8 cellular contexts compared by ENCODE assay signal in the genomic region with DNA sequence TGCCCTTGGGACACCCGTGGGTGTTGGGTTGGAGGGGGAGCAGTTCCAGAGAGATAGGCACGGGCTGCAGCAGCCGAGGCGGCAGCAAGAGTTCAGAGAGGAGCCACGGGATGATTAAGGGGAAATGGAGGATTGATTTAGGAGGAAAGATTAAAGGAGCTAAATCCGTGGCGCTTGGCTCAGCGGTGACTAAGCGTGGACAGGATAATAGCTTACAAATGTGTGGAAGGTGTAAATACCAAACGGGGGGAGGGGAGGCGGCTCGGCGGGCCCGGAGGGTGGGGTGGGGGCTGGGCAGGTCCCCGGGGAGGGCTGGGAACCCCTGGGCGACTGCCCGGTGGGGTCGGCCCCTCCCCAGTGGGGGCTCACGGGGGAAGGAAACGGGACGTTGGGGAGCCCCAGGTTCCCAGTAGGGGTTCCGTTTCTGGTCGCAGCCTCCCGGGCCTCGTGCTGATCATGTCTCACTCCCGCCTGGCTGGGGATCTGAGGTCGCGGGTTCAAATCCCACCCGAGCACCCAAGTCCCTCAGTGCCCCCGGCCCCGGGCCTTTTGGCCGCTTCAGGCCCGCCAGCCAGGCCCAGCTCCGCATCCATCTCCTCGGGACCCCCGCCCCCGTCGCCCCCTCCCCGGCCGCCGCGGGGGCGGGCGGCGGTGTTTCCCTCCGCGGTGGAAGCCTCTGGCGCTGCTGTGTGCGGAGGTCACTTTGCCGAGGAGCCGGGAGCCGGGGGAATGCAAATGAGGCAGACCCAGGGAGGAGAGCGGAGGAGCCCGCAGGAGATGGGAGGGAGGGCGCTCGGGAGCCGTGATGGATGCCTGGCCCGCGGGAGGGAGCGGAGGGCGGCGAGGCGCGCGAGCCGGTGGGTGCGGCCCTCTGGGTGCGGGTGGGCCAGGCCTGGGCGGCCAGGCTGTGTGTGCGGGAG. TPM values are rescaled to one million over a fixed set of nuclear protein-coding genes. Genes with fewer than 3 reads are reported as not detected.
DNase-seq lines count a peak whose midpoint lies in the region; ATAC-seq, FAIRE-seq and TF ChIP-seq lines count a peak whose summit lies in the region.

No MANE protein-coding gene starts in this region.

- WGBS in H1 (ENCODE audit: extremely low coverage in 1 of 2, insufficient coverage in 1 of 2, insufficient read length in 1 of 2, insufficient replicate concordance in 2 of 2, low coverage in 1 of 2, low lambda C conversion rate in 2 of 2, missing lambda C conversion rate in 1 of 2), 2 experiments, result 18% methylated on average over 23 of the region's 70 CpGs; no CpG with 5 or more reads in 1 of the 2 experiments

- H3K18ac ChIP-seq in H1 (ENCODE audit: extremely low read depth, low read length), result peak overlapping the region; percentile 24; the same call in 1 of the 2 replicates

- POLR2A ChIA-PET in CD4-positive, alpha-beta T cell (lab: Charles Lee), result interaction anchor here (0.6 to 1.6 kb wide), 2 partner anchors 12 to 19 kb away, joined by 3 to 4 read pairs; no protein-coding TSS in a partner anchor
- POLR2A ChIA-PET in H1 (lab: Charles Lee; ENCODE audit: partially characterized antibody), result interaction anchor here (0.6 to 2.7 kb wide), 12 partner anchors 15 to 54 kb away, joined by 3 to 10 read pairs (median 6); a partner anchor contains a TSS

- no peaks in the 10 kb centered on the region for H3K79me1 ChIP-seq in H1 (ENCODE audit: low read depth, low read length)

- CTCF ChIA-PET in CD4-positive, alpha-beta T cell (lab: Charles Lee), result interaction anchor here (2.4 kb wide), 1 partner anchor 8 kb away, joined by 9 read pairs; no protein-coding TSS in a partner anchor
- CTCF ChIA-PET in H1 (lab: Charles Lee; ENCODE audit: partially characterized antibody), result interaction anchor here (0.6 to 113.1 kb wide), 16 partner anchors 9 to 521 kb away, joined by 3 to 7248 read pairs (median 4); a partner anchor contains a TSS

- H4K20me1 ChIP-seq in H1 (replicated peaks in 1 of 2; ENCODE audit: control insufficient read depth in 1 of 2, insufficient read depth in 2 of 2, low read length in 2 of 2), result no peaks in the 10 kb centered on the region

- H4K8ac ChIP-seq in H1 (ENCODE audit: extremely low read depth, insufficient read depth, low read length), result peak overlapping the region; percentile 85; the same call in 1 of the 2 replicates

- H2BK20ac ChIP-seq in H1 (ENCODE audit: low read length), result peak overlapping the region; percentile 11; the same call in 1 of the 2 replicates

- peak overlapping the region; percentile 16; the same call in 1 of the 2 replicates for H2BK5ac ChIP-seq in H1 (ENCODE audit: low read depth, low read length)

- no peak overlapping the region for H3K4me3 ChIP-seq in MG63
- peak overlapping the region; percentile 38 to 63 (median 52) for H3K4me3 ChIP-seq in H1 (ENCODE audit: extremely low read depth in 1 of 4, insufficient read depth in 2 of 4, low read depth in 3 of 4, low read length in 4 of 4)

- peak overlapping the region; percentile 94 for H4K91ac ChIP-seq in H1 (replicated peaks; ENCODE audit: insufficient read length, low read length)

- H3K56ac ChIP-seq in H1 (replicated peaks; ENCODE audit: insufficient read length, low read depth, low read length), result no peak overlapping the region

- peak overlapping the region; percentile 8 for H4K5ac ChIP-seq in H1 (ENCODE audit: insufficient read length, low read depth, low read length)

- intact Hi-C loops in CD4-positive, alpha-beta T cell (cut with DNase I, micrococcal nuclease), result no loop called here

- H3K27me3 ChIP-seq in CD4-positive, alpha-beta T cell (ENCODE audit: control insufficient read depth, insufficient read depth, low read length), result peaks cover 97% of the 10 kb centered on the region
- H3K27me3 ChIP-seq in MG63, result no peaks in the 10 kb centered on the region; the same call in 1 of the 2 replicates
- H3K27me3 ChIP-seq in H1 (replicated peaks in 1 of 4; ENCODE audit: control insufficient read depth in 3 of 4, extremely low read depth in 1 of 4, insufficient read depth in 3 of 4, low read length in 3 of 4), result peaks cover 0 to 11% (median 2%) of the 10 kb centered on the region in 4 experiments; a peak in 3 of 7 replicates

- peaks cover 2% of the 10 kb centered on the region; the same call in 1 of the 2 replicates for H3K23me2 ChIP-seq in H1 (ENCODE audit: low read depth, low read length)

- peaks cover 89% of the 10 kb centered on the region for H3K27me3 Mint-ChIP-seq in CD4-positive, alpha-beta T cell
- H3K27me3 Mint-ChIP-seq in nephron (ENCODE audit: low read depth), result peaks cover 33% of the 10 kb centered on the region

- H3K4me3 Mint-ChIP-seq in CD4-positive, alpha-beta T cell, result peak overlapping the region; percentile 5
- peak overlapping the region; percentile 63 to 73 (median 66) for H3K4me3 Mint-ChIP-seq in nephron

- no peak overlapping the region for H3K9ac ChIP-seq in H1 (replicated peaks in 1 of 4; ENCODE audit: extremely low read depth in 1 of 4, low read depth in 3 of 4, low read length in 3 of 4)

- peak overlapping the region; percentile 81; the same call in 1 of the 2 replicates for H2BK12ac ChIP-seq in H1 (ENCODE audit: low read depth, low read length)

- H3K4me1 ChIP-seq in H1 (replicated peaks in 1 of 4; ENCODE audit: control insufficient read depth in 3 of 4, insufficient read depth in 4 of 4, low read length in 3 of 4), result peaks cover 0 to 28% (median 19%) of the 10 kb centered on the region in 4 experiments; a peak in 6 of 7 replicates

- TF ChIP-seq POLR2A in H1 (IDR thresholded peaks at IDR 0.05; ENCODE audit: control extremely low read depth in 1 of 2, low read depth in 2 of 2, low read length in 2 of 2), result no peak

- no peaks in the 10 kb centered on the region for H3K36me3 ChIP-seq in MG63
- H3K36me3 ChIP-seq in H1 (ENCODE audit: control insufficient read depth in 2 of 4, insufficient read depth in 4 of 4, low read length in 3 of 4), result no peaks in the 10 kb centered on the region

- H2BK15ac ChIP-seq in H1 (ENCODE audit: low read length), result peak overlapping the region; percentile 99; the same call in 1 of the 2 replicates

- TF ChIP-seq CTCF in CD4-positive, alpha-beta T cell (IDR thresholded peaks at IDR 0.05), result no peak
- TF ChIP-seq CTCF in H1 (IDR thresholded peaks at IDR 0.05; ENCODE audit: control extremely low read depth in 1 of 3, insufficient read depth in 1 of 3, low read depth in 1 of 3, low read length in 3 of 3) (no peak), nephron (IDR thresholded peaks at IDR 0.05; ENCODE audit: unreplicated experiment in 3 of 3) (no peak)

- peak overlapping the region; percentile 62 for H2BK120ac ChIP-seq in H1 (replicated peaks; ENCODE audit: low read depth, low read length)

- FAIRE-seq in H1 (lab: Jason Lieb, UNC), result no peak

- H3K27ac ChIP-seq in CD4-positive, alpha-beta T cell (ENCODE audit: low read depth, low read length), result no peak overlapping the region
- H3K27ac ChIP-seq in H1 (ENCODE audit: low read depth, low read length), result no peak overlapping the region

- no peak overlapping the region for H3K23ac ChIP-seq in H1 (ENCODE audit: insufficient read length)

- no peak overlapping the region for H2AK5ac ChIP-seq in H1 (ENCODE audit: low read depth, low read length)

- no peak overlapping the region for H3K4ac ChIP-seq in H1 (replicated peaks; ENCODE audit: insufficient read length, low read depth, low read length)

- TF ChIP-seq EP300 in H1 (IDR thresholded peaks at IDR 0.05; ENCODE audit: borderline replicate concordance in 1 of 2, low read depth in 2 of 2, low read length in 2 of 2), result no peak

- no peaks in the 10 kb centered on the region for H3K79me2 ChIP-seq in H1 (ENCODE audit: control insufficient read depth in 1 of 2, insufficient read depth in 2 of 2, low read length in 2 of 2)

- no peaks in the 10 kb centered on the region for H3K9me3 Mint-ChIP-seq in CD4-positive, alpha-beta T cell
- H3K9me3 Mint-ChIP-seq in nephron, result no peaks in the 10 kb centered on the region

- no peaks in the 10 kb centered on the region for H3K36me3 Mint-ChIP-seq in CD4-positive, alpha-beta T cell (ENCODE audit: low read depth)
- no peaks in the 10 kb centered on the region for H3K36me3 Mint-ChIP-seq in nephron (ENCODE audit: low read depth)

- H3K14ac ChIP-seq in H1 (ENCODE audit: insufficient read length), result no peak overlapping the region

- peak; percentile 17 for ATAC-seq in CD4-positive, alpha-beta T cell (ENCODE audit: poor library complexity)
- ATAC-seq in HG03175 (IDR thresholded peaks at IDR 0.05; ENCODE audit: unreplicated experiment), result no peak

- no peaks in the 10 kb centered on the region for H3K9me3 ChIP-seq in CD4-positive, alpha-beta T cell (ENCODE audit: control insufficient read depth, low read length)
- H3K9me3 ChIP-seq in MG63, result no peaks in the 10 kb centered on the region
- no peaks in the 10 kb centered on the region for H3K9me3 ChIP-seq in H1 (ENCODE audit: insufficient read depth in 2 of 2, low read depth in 1 of 2, low read length in 1 of 2)

- no peak for TF ChIP-seq RAD21 in H1 (IDR thresholded peaks at IDR 0.05 in 1 of 2, conservative IDR thresholded peaks at IDR 0.05 in 1 of 2; ENCODE audit: low read depth in 2 of 2, low read length in 2 of 2)

- H3K27ac Mint-ChIP-seq in CD4-positive, alpha-beta T cell, result no peak overlapping the region
- H3K27ac Mint-ChIP-seq in nephron, result peak overlapping the region; percentile 25 to 58 (median 26)

- peak overlapping the region; percentile 81 to 92 for H3K4me2 ChIP-seq in H1 (ENCODE audit: insufficient read depth in 1 of 2, low read depth in 2 of 2, low read length in 2 of 2)

- no peak overlapping the region for H2AFZ ChIP-seq in H1 (ENCODE audit: low read length)

- DNase-seq in CD4-positive, alpha-beta T cell, result no peak
- DNase-seq in MG63 (peak; percentile 63), H1 (ENCODE audit: low read depth in 1 of 2, low spot score in 2 of 2) (no peak), NCI-H2196 treated with DMSO at 0.1 percent for 48 hours (lab: John Stamatoyannopoulos, UW; ENCODE audit: unreplicated experiment) (no peak)
- DNase-seq in activated CD4-positive, alpha-beta T cell treated with anti-CD3 and anti-CD28 coated beads, Interleukin-2, amount 50 U/mL, for 48 hours, result no peak
- DNase-seq in stimulated activated CD4-positive, alpha-beta T cell treated with anti-CD3 and anti-CD28 coated beads, Interleukin-12 subunit alpha, Interleukin-12 subunit beta, amount 100 ng/mL, for 4 hours, result no peak

- peaks cover 20% of the 10 kb centered on the region for H3K4me1 Mint-ChIP-seq in CD4-positive, alpha-beta T cell (ENCODE audit: low read depth)
- peaks cover 71% of the 10 kb centered on the region for H3K4me1 Mint-ChIP-seq in nephron

RNA-seq across cellular contexts. Expression of a gene that starts 8.1 kb away (rescaled TPM):
- under 1 TPM; 0.08 to 0.17 TPM for total RNA-seq in CD4-positive, alpha-beta T cell
- total RNA-seq in MG63 (2014; rRNA removed; shearing (Covaris generic); ENCODE audit: low replicate concordance), result not detected in 2 replicates
- 0.19 and 0.22 TPM in 2 replicates for total RNA-seq in H1 (2021; fragmentation: NEBNext Ultra II Directional; extraction: Animal tissue kit (Norgen Biotek cat#: 25700))
- polyA plus RNA-seq in H1 (2011; rRNA removed), result 0.12 and 0.30 TPM in 2 replicates
- 0.18 TPM for polyA plus RNA-seq in H1 (2011; cell fraction: cytosol; rRNA removed)
- 0.96 TPM for polyA plus RNA-seq in H1 (2011; cell fraction: nucleus; rRNA removed)
- polyA plus RNA-seq in H1 (2012, experiment 1 of 2), result 0.11 to 0.42 TPM (median 0.36 TPM) in 3 of 4 replicates, not detected in the other
- polyA plus RNA-seq in H1 (2012, experiment 2 of 2), result 0.05 TPM
- polyA plus RNA-seq in H1 (2013, experiment 1 of 2), result 0.06 TPM
- polyA plus RNA-seq in H1 (2013, experiment 2 of 2), result 0.13 TPM
- 0.12 and 0.22 TPM in 2 replicates for polyA minus RNA-seq in H1 (2011; rRNA and poly(A)+ RNA removed)
- polyA minus RNA-seq in H1 (2011; cell fraction: cytosol; rRNA and poly(A)+ RNA removed), result not detected
- 0.50 TPM for polyA minus RNA-seq in H1 (2011; cell fraction: nucleus; rRNA and poly(A)+ RNA removed)

RNA-seq across cellular contexts. Expression of a gene that starts 21.2 kb away (rescaled TPM):
- total RNA-seq in CD4-positive, alpha-beta T cell, result 1 to 10 TPM; 6.5 to 7.1 TPM
- total RNA-seq in MG63 (2014; rRNA removed; shearing (Covaris generic); ENCODE audit: low replicate concordance), result 26.6 and 40.4 TPM in 2 replicates
- 62.9 and 68.1 TPM in 2 replicates for total RNA-seq in H1 (2021; fragmentation: NEBNext Ultra II Directional; extraction: Animal tissue kit (Norgen Biotek cat#: 25700))
- 67.3 and 103 TPM in 2 replicates for polyA plus RNA-seq in H1 (2011; rRNA removed)
- polyA plus RNA-seq in H1 (2011; cell fraction: cytosol; rRNA removed), result 61.7 TPM
- polyA plus RNA-seq in H1 (2011; cell fraction: nucleus; rRNA removed), result 76.8 TPM
- polyA plus RNA-seq in H1 (2012, experiment 1 of 2), result 33.7 to 59.5 TPM (median 55.7 TPM) in 4 replicates
- 62.7 TPM for polyA plus RNA-seq in H1 (2012, experiment 2 of 2)
- polyA plus RNA-seq in H1 (2013, experiment 1 of 2), result 107 TPM
- 107 TPM for polyA plus RNA-seq in H1 (2013, experiment 2 of 2)
- polyA minus RNA-seq in H1 (2011; rRNA and poly(A)+ RNA removed), result 17.3 and 20.9 TPM in 2 replicates
- 62.2 TPM for polyA minus RNA-seq in H1 (2011; cell fraction: cytosol; rRNA and poly(A)+ RNA removed)
- polyA minus RNA-seq in H1 (2011; cell fraction: nucleus; rRNA and poly(A)+ RNA removed), result 38.8 TPM

RNA-seq across cellular contexts. Expression of a gene that starts 21.5 kb away (rescaled TPM):
- total RNA-seq in CD4-positive, alpha-beta T cell, result under 1 TPM; 0.47 to 0.91 TPM
- 5.1 and 5.9 TPM in 2 replicates for total RNA-seq in MG63 (2014; rRNA removed; shearing (Covaris generic); ENCODE audit: low replicate concordance)
- 10.2 and 11.0 TPM in 2 replicates for total RNA-seq in H1 (2021; fragmentation: NEBNext Ultra II Directional; extraction: Animal tissue kit (Norgen Biotek cat#: 25700))
- 10.4 and 15.4 TPM in 2 replicates for polyA plus RNA-seq in H1 (2011; rRNA removed)
- 10.0 TPM for polyA plus RNA-seq in H1 (2011; cell fraction: cytosol; rRNA removed)
- polyA plus RNA-seq in H1 (2011; cell fraction: nucleus; rRNA removed), result 19.0 TPM
- 7.6 to 11.7 TPM (median 9.4 TPM) in 4 replicates for polyA plus RNA-seq in H1 (2012, experiment 1 of 2)
- polyA plus RNA-seq in H1 (2012, experiment 2 of 2), result 13.6 TPM
- polyA plus RNA-seq in H1 (2013, experiment 1 of 2), result 8.4 TPM
- 8.2 TPM for polyA plus RNA-seq in H1 (2013, experiment 2 of 2)
- 4.3 and 6.1 TPM in 2 replicates for polyA minus RNA-seq in H1 (2011; rRNA and poly(A)+ RNA removed)
- 7.5 TPM for polyA minus RNA-seq in H1 (2011; cell fraction: cytosol; rRNA and poly(A)+ RNA removed)
- polyA minus RNA-seq in H1 (2011; cell fraction: nucleus; rRNA and poly(A)+ RNA removed), result 5.6 TPM

RNA-seq across cellular contexts. Expression of a gene that starts 23.7 kb away (rescaled TPM):
- 10 to 100 TPM; 13.3 to 14.4 TPM for total RNA-seq in CD4-positive, alpha-beta T cell
- 61.4 and 89.6 TPM in 2 replicates for total RNA-seq in MG63 (2014; rRNA removed; shearing (Covaris generic); ENCODE audit: low replicate concordance)
- total RNA-seq in H1 (2021; fragmentation: NEBNext Ultra II Directional; extraction: Animal tissue kit (Norgen Biotek cat#: 25700)), result 34.3 and 35.3 TPM in 2 replicates
- polyA plus RNA-seq in H1 (2011; rRNA removed), result 98.8 and 101 TPM in 2 replicates
- polyA plus RNA-seq in H1 (2011; cell fraction: cytosol; rRNA removed), result 59.0 TPM
- polyA plus RNA-seq in H1 (2011; cell fraction: nucleus; rRNA removed), result 133 TPM
- polyA plus RNA-seq in H1 (2012, experiment 1 of 2), result 32.8 to 43.7 TPM (median 41.5 TPM) in 4 replicates
- 53.9 TPM for polyA plus RNA-seq in H1 (2012, experiment 2 of 2)
- 32.4 TPM for polyA plus RNA-seq in H1 (2013, experiment 1 of 2)
- polyA plus RNA-seq in H1 (2013, experiment 2 of 2), result 31.6 TPM
- 67.3 and 79.3 TPM in 2 replicates for polyA minus RNA-seq in H1 (2011; rRNA and poly(A)+ RNA removed)
- polyA minus RNA-seq in H1 (2011; cell fraction: cytosol; rRNA and poly(A)+ RNA removed), result 24.6 TPM
- 26.1 TPM for polyA minus RNA-seq in H1 (2011; cell fraction: nucleus; rRNA and poly(A)+ RNA removed)

RNA-seq across cellular contexts. Expression of a gene that starts 49.0 kb away (rescaled TPM):
- under 1 TPM; 0.31 to 0.49 TPM for total RNA-seq in CD4-positive, alpha-beta T cell
- 37.6 and 49.9 TPM in 2 replicates for total RNA-seq in MG63 (2014; rRNA removed; shearing (Covaris generic); ENCODE audit: low replicate concordance)
- total RNA-seq in H1 (2021; fragmentation: NEBNext Ultra II Directional; extraction: Animal tissue kit (Norgen Biotek cat#: 25700)), result 127 and 135 TPM in 2 replicates
- polyA plus RNA-seq in H1 (2011; rRNA removed), result 116 and 205 TPM in 2 replicates
- polyA plus RNA-seq in H1 (2011; cell fraction: cytosol; rRNA removed), result 171 TPM
- 776 TPM for polyA plus RNA-seq in H1 (2011; cell fraction: nucleus; rRNA removed)
- 105 to 168 TPM (median 164 TPM) in 4 replicates for polyA plus RNA-seq in H1 (2012, experiment 1 of 2)
- 108 TPM for polyA plus RNA-seq in H1 (2012, experiment 2 of 2)
- polyA plus RNA-seq in H1 (2013, experiment 1 of 2), result 76.8 TPM
- 67.6 TPM for polyA plus RNA-seq in H1 (2013, experiment 2 of 2)
- polyA minus RNA-seq in H1 (2011; rRNA and poly(A)+ RNA removed), result 64.9 and 94.5 TPM in 2 replicates
- 91.4 TPM for polyA minus RNA-seq in H1 (2011; cell fraction: cytosol; rRNA and poly(A)+ RNA removed)
- polyA minus RNA-seq in H1 (2011; cell fraction: nucleus; rRNA and poly(A)+ RNA removed), result 160 TPM
